Comparison of ENCODE assay signal across 18 cellular contexts in genomic region chr5:141873933-141874261, GRCh38. TPM values are rescaled to one million over a fixed set of nuclear protein-coding genes. Genes with fewer than 3 reads are reported as not detected.
DNase-seq lines count a peak whose midpoint lies in the region; ATAC-seq, FAIRE-seq and TF ChIP-seq lines count a peak whose summit lies in the region.
"Had no signal": no experiment of that assay in that cellular context is flagged by ENCODE, and none has a peak within 500 bp of the region (broad histone marks: within the 10 kb centered on the region; RNA-seq: fewer than 3 reads in every experiment).

No MANE protein-coding gene starts in this region.

- peaks cover 15% of the 10 kb centered on the region for H3K36me3 Mint-ChIP-seq in WTC11
- H3K36me3 Mint-ChIP-seq: activated naive CD4-positive, alpha-beta T cell treated with anti-CD3 and anti-CD28 coated beads, Interleukin-2, amount 10 ng/mL, durations not matched to agents 7 days and 5 days had no signal

- BruUV-seq in endothelial cell of umbilical vein (replicated peaks; lab: Mats Ljungman, UMichigan): no TSS peak

- no peaks in the 10 kb centered on the region for H3K9me1 ChIP-seq in endothelial cell of umbilical vein (replicated peaks; ENCODE audit: control insufficient read depth, extremely low read depth, insufficient read depth, low read length)

- H3K9ac ChIP-seq in endothelial cell of umbilical vein (replicated peaks; ENCODE audit: extremely low read depth, insufficient read depth, low read length): no peak overlapping the region
- H3K9ac ChIP-seq in mucosa of stomach (ENCODE audit: low read length): peak overlapping the region; percentile 98

- no peaks in the 10 kb centered on the region for H3K9me3 Mint-ChIP-seq in WTC11
- H3K9me3 Mint-ChIP-seq: activated naive CD4-positive, alpha-beta T cell treated with anti-CD3 and anti-CD28 coated beads, Interleukin-2, amount 10 ng/mL, durations not matched to agents 7 days and 5 days; effector memory CD8-positive, alpha-beta T cell; stimulated activated naive CD8-positive, alpha-beta T cell treated with anti-CD3 and anti-CD28 coated beads, Interleukin-15, amount 100 ng/mL, for 72 hours had no signal

- H3K9me3 ChIP-seq in endothelial cell of umbilical vein (replicated peaks; ENCODE audit: control insufficient read depth, insufficient read depth, low read length) (no peaks in the 10 kb centered on the region), mucosa of stomach (ENCODE audit: control insufficient read depth, low read length) (no peaks in the 10 kb centered on the region), suprapubic skin (no peaks in the 10 kb centered on the region)

- intact Hi-C loops in endothelial cell of umbilical vein (cut with micrococcal nuclease): no loop called here

- peak overlapping the region; percentile 98 for H3K27ac Mint-ChIP-seq in WTC11
- H3K27ac Mint-ChIP-seq: activated naive CD4-positive, alpha-beta T cell treated with anti-CD3 and anti-CD28 coated beads, Interleukin-2, amount 10 ng/mL, durations not matched to agents 7 days and 5 days; B cell; effector memory CD8-positive, alpha-beta T cell had no signal

- POLR2A ChIA-PET in WTC11 (lab: Charles Lee): interaction anchor here (1.6 to 7.1 kb wide), 3 partner anchors 24 to 59 kb away, joined by 4 to 66 read pairs (median 19); no protein-coding TSS in a partner anchor
- POLR2A ChIA-PET in endothelial cell of umbilical vein (lab: Charles Lee): interaction anchor here (0.7 kb wide), 1 partner anchor 14 kb away, joined by 5 read pairs; no protein-coding TSS in a partner anchor

- peaks cover 62% of the 10 kb centered on the region for H3K4me1 Mint-ChIP-seq in WTC11

- no peak for TF ChIP-seq EP300 in suprapubic skin (IDR thresholded peaks at IDR 0.05)

- H3K36me3 ChIP-seq in endothelial cell of umbilical vein (ENCODE audit: control insufficient read depth in 2 of 2, extremely low read depth in 1 of 2, insufficient read depth in 2 of 2, low read length in 2 of 2): peaks cover 0 to 3% of the 10 kb centered on the region in 2 experiments
- H3K36me3 ChIP-seq in mucosa of stomach (ENCODE audit: control insufficient read depth, insufficient read depth, low read length): peaks cover 2% of the 10 kb centered on the region
- peaks cover 3% of the 10 kb centered on the region for H3K36me3 ChIP-seq in suprapubic skin

- peaks cover 42% of the 10 kb centered on the region for H3K4me1 ChIP-seq in endothelial cell of umbilical vein (ENCODE audit: control insufficient read depth, extremely low read depth, insufficient read depth, low read length)
- peaks cover 68% of the 10 kb centered on the region for H3K4me1 ChIP-seq in mucosa of stomach (ENCODE audit: control insufficient read depth, insufficient read depth, low read length)
- peaks cover 70% of the 10 kb centered on the region for H3K4me1 ChIP-seq in suprapubic skin

- ATAC-seq in WTC11: no peak
- ATAC-seq in GM18873 (IDR thresholded peaks at IDR 0.05; ENCODE audit: low FRiP score, unreplicated experiment): no peak
- ATAC-seq in GM21619 (IDR thresholded peaks at IDR 0.05; ENCODE audit: unreplicated experiment): no peak
- ATAC-seq: effector memory CD8-positive, alpha-beta T cell; stimulated activated naive CD8-positive, alpha-beta T cell treated with anti-CD3 and anti-CD28 coated beads, Interleukin-15, amount 100 ng/mL, for 72 hours had no signal

- H3K4me3 Mint-ChIP-seq in WTC11: peak overlapping the region; percentile 76
- H3K4me3 Mint-ChIP-seq: activated naive CD4-positive, alpha-beta T cell treated with anti-CD3 and anti-CD28 coated beads, Interleukin-2, amount 10 ng/mL, durations not matched to agents 7 days and 5 days; B cell; effector memory CD8-positive, alpha-beta T cell; stimulated activated naive CD8-positive, alpha-beta T cell treated with anti-CD3 and anti-CD28 coated beads, Interleukin-15, amount 100 ng/mL, for 72 hours had no signal

- no peaks in the 10 kb centered on the region for H3K27me3 Mint-ChIP-seq in WTC11 (ENCODE audit: low read depth)

- WGBS in suprapubic skin: 69% methylated on average over 3 of the region's 3 CpGs

- H3K4me3 ChIP-seq in endothelial cell of umbilical vein (replicated peaks in 1 of 3; ENCODE audit: insufficient read depth in 1 of 3, low read depth in 1 of 3, low read length in 3 of 3) (no peak overlapping the region), mucosa of stomach (ENCODE audit: low read length) (peak overlapping the region; percentile 21), suprapubic skin (peak overlapping the region; percentile 80)

- H3K4me2 ChIP-seq in endothelial cell of umbilical vein (ENCODE audit: insufficient read depth, low read length): no peak overlapping the region

- TF ChIP-seq POLR2A in endothelial cell of umbilical vein (IDR thresholded peaks at IDR 0.05; ENCODE audit: low read depth, low read length) (no peak), suprapubic skin (IDR thresholded peaks at IDR 0.05) (no peak)

- H3K27me3 ChIP-seq in endothelial cell of umbilical vein (ENCODE audit: control insufficient read depth in 2 of 2, insufficient read depth in 2 of 2, low read length in 2 of 2) (no peaks in the 10 kb centered on the region), mucosa of stomach (ENCODE audit: control insufficient read depth, insufficient read depth, low read length) (peaks cover 18% of the 10 kb centered on the region), suprapubic skin (peaks cover 46% of the 10 kb centered on the region)

- peak; percentile 55 for FAIRE-seq in endothelial cell of umbilical vein (lab: Jason Lieb, UNC)
- FAIRE-seq: GM18507, GM19239 had no signal

- H3K27ac ChIP-seq in endothelial cell of umbilical vein (ENCODE audit: insufficient read depth, low read depth, low read length) (no peak overlapping the region), suprapubic skin (peak overlapping the region; percentile 48)

- CTCF ChIA-PET in WTC11 (lab: Charles Lee): interaction anchor here (10.0 kb wide), 1 partner anchor 60 kb away, joined by 406 read pairs; no protein-coding TSS in a partner anchor
- CTCF ChIA-PET in endothelial cell of umbilical vein (lab: Charles Lee): interaction anchor here (8.4 kb wide), 1 partner anchor 118 kb away, joined by 217 read pairs; no protein-coding TSS in a partner anchor

- H2AFZ ChIP-seq in endothelial cell of umbilical vein (ENCODE audit: low read depth, low read length): no peak overlapping the region

- peaks cover 85% of the 10 kb centered on the region for H3K79me2 ChIP-seq in endothelial cell of umbilical vein (ENCODE audit: control insufficient read depth, insufficient read depth, low read length)

- DNase-seq in WTC11 (ENCODE audit: low spot score) (no peak), endothelial cell of umbilical vein (ENCODE audit: low read depth, low spot score) (no peak), suprapubic skin (ENCODE audit: low spot score in 2 of 2) (no peak), GM19240 (ENCODE audit: insufficient read length, low spot score) (no peak), NCI-H1092 (lab: John Stamatoyannopoulos, UW) (no peak)
- DNase-seq: activated CD4-positive, alpha-beta T cell treated with anti-CD3 and anti-CD28 coated beads for 48 hours; activated naive CD4-positive, alpha-beta T cell treated with anti-CD3 and anti-CD28 coated beads, Interleukin-2, amount 10 ng/mL, durations not matched to agents 7 days and 5 days; effector memory CD8-positive, alpha-beta T cell; foreskin melanocyte; stimulated activated naive CD8-positive, alpha-beta T cell treated with anti-CD3 and anti-CD28 coated beads, Interleukin-15, amount 100 ng/mL, for 72 hours; T-helper 9 cell had no signal

- dilution Hi-C loops in endothelial cell of umbilical vein (cut with MboI; ENCODE audit: extremely low pct_ligation_motif_present, low sequenced_read_pairs): no loop called here

- TF ChIP-seq CTCF in WTC11 (IDR thresholded peaks at IDR 0.05) (no peak), endothelial cell of umbilical vein (IDR thresholded peaks at IDR 0.05; ENCODE audit: extremely low read depth in 1 of 2, insufficient read depth in 1 of 2, low read depth in 1 of 2, low read length in 2 of 2) (no peak), suprapubic skin (IDR thresholded peaks at IDR 0.05) (no peak)

- no peaks in the 10 kb centered on the region for H4K20me1 ChIP-seq in endothelial cell of umbilical vein (replicated peaks; ENCODE audit: control insufficient read depth, extremely low read depth, insufficient read depth, low read length)

TF ChIP-seq in WTC11, 78 proteins besides CTCF, POLR2A, EP300 and RAD21 (continues in another document):
- no peak for TF ChIP-seq HMGA2 (CRISPR knock-in tag; IDR thresholded peaks at IDR 0.05)
- TF ChIP-seq MXD4 (CRISPR knock-in tag; IDR thresholded peaks at IDR 0.05; ENCODE audit: borderline replicate concordance): no peak
- no peak for TF ChIP-seq ZNF219 (CRISPR knock-in tag; IDR thresholded peaks at IDR 0.05; ENCODE audit: borderline replicate concordance)
- TF ChIP-seq ZNF121 (CRISPR knock-in tag; IDR thresholded peaks at IDR 0.05): no peak

TF ChIP-seq in endothelial cell of umbilical vein, 7 proteins besides CTCF, POLR2A, EP300 and RAD21 (continues in another document):
- no peak for TF ChIP-seq FOS (IDR thresholded peaks at IDR 0.05; ENCODE audit: borderline replicate concordance, insufficient read depth, low read length)
- TF ChIP-seq EZH2 (IDR thresholded peaks at IDR 0.05; ENCODE audit: borderline replicate concordance, low read depth, low read length, severe bottlenecking): no peak

RNA-seq across cellular contexts. Expression of gene PCDH1, which starts 4.3 kb away (rescaled TPM):
- 105 to 108 TPM (median 108 TPM) in 3 replicates for total RNA-seq in WTC11 (2021)
- total RNA-seq in endothelial cell of umbilical vein: 136 and 170 TPM in 2 replicates
- polyA plus RNA-seq in endothelial cell of umbilical vein: 113 and 124 TPM in 2 replicates
- polyA plus RNA-seq in endothelial cell of umbilical vein (2011; cell fraction: cytosol; rRNA removed): 87.1 and 88.0 TPM in 2 replicates
- 70.9 and 75.9 TPM in 2 replicates for polyA plus RNA-seq in endothelial cell of umbilical vein (2011; cell fraction: nucleus; rRNA removed)
- polyA plus RNA-seq in endothelial cell of umbilical vein (2012): 80.3 and 97.2 TPM in 2 replicates
- polyA minus RNA-seq in endothelial cell of umbilical vein: 304 and 328 TPM in 2 replicates
- polyA minus RNA-seq in endothelial cell of umbilical vein (2011; cell fraction: cytosol; rRNA and poly(A)+ RNA removed): 8.7 TPM
- polyA minus RNA-seq in endothelial cell of umbilical vein (2011; cell fraction: nucleus; rRNA and poly(A)+ RNA removed): 59.9 and 63.2 TPM in 2 replicates
- 100 to 1,000 TPM in 1 of 4 donors, 10 to 100 TPM in 3; 76.2 to 122 (median 89.5) TPM for total RNA-seq in suprapubic skin
- total RNA-seq: B cell, LHCN-M2 had no signal

RNA-seq across cellular contexts. Expression of gene DELE1, which starts 49.8 kb away (rescaled TPM):
- total RNA-seq in WTC11 (2021): 79.3 to 83.8 TPM (median 81.5 TPM) in 3 replicates
- 67.0 and 105 TPM in 2 replicates for total RNA-seq in endothelial cell of umbilical vein
- 121 and 139 TPM in 2 replicates for polyA plus RNA-seq in endothelial cell of umbilical vein
- 80.8 and 91.2 TPM in 2 replicates for polyA plus RNA-seq in endothelial cell of umbilical vein (2011; cell fraction: cytosol; rRNA removed)
- polyA plus RNA-seq in endothelial cell of umbilical vein (2011; cell fraction: nucleus; rRNA removed): 291 and 301 TPM in 2 replicates
- 60.1 and 60.8 TPM in 2 replicates for polyA plus RNA-seq in endothelial cell of umbilical vein (2012)
- polyA minus RNA-seq in endothelial cell of umbilical vein: 96.7 and 110 TPM in 2 replicates
- 29.9 TPM for polyA minus RNA-seq in endothelial cell of umbilical vein (2011; cell fraction: cytosol; rRNA and poly(A)+ RNA removed)
- polyA minus RNA-seq in endothelial cell of umbilical vein (2011; cell fraction: nucleus; rRNA and poly(A)+ RNA removed): 83.3 and 102 TPM in 2 replicates
- 10 to 100 TPM; 42.5 to 99.6 (median 59.9) TPM for total RNA-seq in suprapubic skin

Comparison
In these comparisons a context has a peak if more than half of its experiments do, and no peak if none do; other contexts are left out.
1. H3K4me3 ChIP-seq: peak in mucosa of stomach (single experiment) and suprapubic skin (single experiment); none in endothelial cell of umbilical vein (0 of 3).